Comparison of ENCODE assay signal across 19 cellular contexts in genomic region chr5:65243161-65243560, GRCh38.
DNase-seq lines count a peak whose midpoint lies in the region; ATAC-seq, FAIRE-seq and TF ChIP-seq lines count a peak whose summit lies in the region.
"Had no signal": no experiment of that assay in that cellular context is flagged by ENCODE, and none has a peak within 500 bp of the region (broad histone marks: within the 10 kb centered on the region; RNA-seq: fewer than 3 reads in every experiment).

No MANE protein-coding gene starts in this region.

- DNase-seq in NCI-H1092 treated with DMSO at 0.1 percent for 48 hours (lab: John Stamatoyannopoulos, UW) (peak; percentile 20), NCI-H1092 (lab: John Stamatoyannopoulos, UW) (no peak), DMS53 (lab: John Stamatoyannopoulos, UW) (peak; percentile 80), NCI-H1930 (lab: John Stamatoyannopoulos, UW) (peak; percentile 1 to 25), K562 (ENCODE audit: extremely low read depth in 1 of 4, low spot score in 3 of 4) (no peak), T-helper 9 cell (no peak), T-cell (no peak)
- DNase-seq: Calu3; CD4-positive, CD25-positive, alpha-beta regulatory T cell; DMS 273 treated with DMSO at 0.1 percent for 48 hours; DMS79 treated with DMSO at 0.1 percent for 48 hours; EL; H7 had no signal

- TF ChIP-seq POLR2A in K562 (conservative IDR thresholded peaks at IDR 0.05) = no peak

- H3K36me3 Mint-ChIP-seq in T-cell = no peaks in the 10 kb centered on the region
- H3K36me3 Mint-ChIP-seq: CD4-positive, CD25-positive, alpha-beta regulatory T cell had no signal

- no peaks in the 10 kb centered on the region for H3K9me3 Mint-ChIP-seq in T-cell
- H3K9me3 Mint-ChIP-seq: GM23338 had no signal

- H3K4me1 Mint-ChIP-seq in T-cell = no peaks in the 10 kb centered on the region
- H3K4me1 Mint-ChIP-seq: CD4-positive, CD25-positive, alpha-beta regulatory T cell had no signal

- H3K27me3 ChIP-seq in K562 (ENCODE audit: control insufficient read depth in 2 of 2, insufficient read depth in 2 of 2, low read length in 2 of 2) = no peaks in the 10 kb centered on the region
- H3K27me3 ChIP-seq: BLaER1 treated with 17β-estradiol and CSF1 and Interleukin-3, amounts not matched to agents 10 nM and 100 nM had no signal

- H3K27ac Mint-ChIP-seq in T-cell = no peak overlapping the region
- H3K27ac Mint-ChIP-seq: CD4-positive, CD25-positive, alpha-beta regulatory T cell had no signal

- no peak for TF ChIP-seq RAD21 in K562 (CRISPR knock-in tag; conservative IDR thresholded peaks at IDR 0.05 in 1 of 2, IDR thresholded peaks at IDR 0.05 in 1 of 2)

- WGBS in K562 (ENCODE audit: insufficient coverage, low coverage, missing lambda C conversion rate) = 16% methylated on average over 2 of the region's 2 CpGs

- H2AFZ ChIP-seq in K562 (ENCODE audit: low read depth, low read length) = no peak overlapping the region
- H2AFZ ChIP-seq: GM23338 had no signal

- H3K4me3 ChIP-seq in K562 = no peak overlapping the region
- H3K4me3 ChIP-seq: BLaER1 treated with 17β-estradiol and CSF1 and Interleukin-3, amounts not matched to agents 10 nM and 100 nM; GM23338 had no signal

- no peak for TF ChIP-seq EP300 in K562 (IDR thresholded peaks at IDR 0.05; ENCODE audit: low read length)

- H3K9me3 ChIP-seq in K562 (replicated peaks; ENCODE audit: control insufficient read depth, insufficient read depth, low read depth, low read length) = no peaks in the 10 kb centered on the region
- H3K9me3 ChIP-seq: BLaER1 treated with 17β-estradiol and CSF1 and Interleukin-3, amounts not matched to agents 10 nM and 100 nM had no signal

- ATAC-seq in K562 = no peak
- ATAC-seq in HG03039 (IDR thresholded peaks at IDR 0.05; ENCODE audit: unreplicated experiment) = no peak
- no peak for ATAC-seq in T-cell (replicated peaks in 1 of 4)
- ATAC-seq: GM23338 had no signal

- no peak overlapping the region for H3K27ac ChIP-seq in K562 (ENCODE audit: extremely low read depth, low read depth, low read length)
- H3K27ac ChIP-seq: 22Rv1; BLaER1 treated with 17β-estradiol and CSF1 and Interleukin-3, amounts not matched to agents 10 nM and 100 nM had no signal

- no peaks in the 10 kb centered on the region for H3K36me3 ChIP-seq in K562 (ENCODE audit: control insufficient read depth, insufficient read depth, low read length)
- H3K36me3 ChIP-seq: BLaER1 treated with 17β-estradiol and CSF1 and Interleukin-3, amounts not matched to agents 10 nM and 100 nM had no signal

- no peak overlapping the region for H3K4me2 ChIP-seq in K562 (ENCODE audit: insufficient read depth, low read length)
- H3K4me2 ChIP-seq: BLaER1 treated with 17β-estradiol and CSF1 and Interleukin-3, amounts not matched to agents 10 nM and 100 nM; GM23338 had no signal

- H4K20me1 ChIP-seq in K562 (replicated peaks; ENCODE audit: control insufficient read depth, insufficient read depth, low read length) = no peaks in the 10 kb centered on the region
- H4K20me1 ChIP-seq: BLaER1 treated with 17β-estradiol and CSF1 and Interleukin-3, amounts not matched to agents 10 nM and 100 nM had no signal

- no peak for FAIRE-seq in K562 (lab: Jason Lieb, UNC)
- FAIRE-seq: G401.6, GM12891 had no signal

- no TSS peak for BruUV-seq in K562 (replicated peaks; lab: Mats Ljungman, UMichigan)

- H3K27me3 Mint-ChIP-seq in T-cell = no peaks in the 10 kb centered on the region

- POLR2A ChIA-PET in K562 (lab: Yijun Ruan, JAX) = no interaction called here
- POLR2A ChIA-PET in T-cell (lab: Charles Lee) = interaction anchor here (0.6 to 0.7 kb wide), 2 partner anchors 9 to 328 kb away, joined by 4 read pairs; no protein-coding TSS in a partner anchor

- in situ Hi-C loops in K562 (cut with MboI) = no loop called here

- H3K9ac ChIP-seq in K562 (ENCODE audit: insufficient read depth in 1 of 2, low read depth in 2 of 2, low read length in 2 of 2) = no peak overlapping the region
- H3K9ac ChIP-seq: BLaER1 treated with 17β-estradiol and CSF1 and Interleukin-3, amounts not matched to agents 10 nM and 100 nM had no signal

- H3K9me1 ChIP-seq in K562 (ENCODE audit: control insufficient read depth, insufficient read depth, low read length) = no peaks in the 10 kb centered on the region

- H3K4me3 Mint-ChIP-seq in T-cell = no peak overlapping the region
- H3K4me3 Mint-ChIP-seq: CD4-positive, CD25-positive, alpha-beta regulatory T cell; GM23338 had no signal

- H3K4me1 ChIP-seq in K562 (replicated peaks in 1 of 2; ENCODE audit: control insufficient read depth in 2 of 2, insufficient read depth in 2 of 2, low read length in 2 of 2) = no peaks in the 10 kb centered on the region
- H3K4me1 ChIP-seq: BLaER1 treated with 17β-estradiol and CSF1 and Interleukin-3, amounts not matched to agents 10 nM and 100 nM had no signal

- no peak for TF ChIP-seq CTCF in K562 (IDR thresholded peaks at IDR 0.05 in 2 of 3, conservative IDR thresholded peaks at IDR 0.05 in 1 of 3; ENCODE audit: insufficient read depth in 2 of 3, low read depth in 1 of 3, low read length in 3 of 3)

- H3K79me2 ChIP-seq in K562 (ENCODE audit: control insufficient read depth, insufficient read depth, low read length) = no peaks in the 10 kb centered on the region

- CTCF ChIA-PET in K562 (lab: Yijun Ruan, JAX; ENCODE audit: low intra/inter-chr PET ratio) (no interaction called here), T-cell (lab: Charles Lee) (interaction anchor here (0.6 to 0.7 kb wide), 4 partner anchors 36 to 285 kb away, joined by 3 to 5 read pairs (median 4); no protein-coding TSS in a partner anchor)

- intact Hi-C loops in K562 (cut with micrococcal nuclease) = no loop called here

TF ChIP-seq in K562, 482 proteins besides CTCF, POLR2A, EP300 and RAD21:
- TF ChIP-seq HMGN3 (IDR thresholded peaks at IDR 0.05; ENCODE audit: borderline replicate concordance, extremely low read depth, insufficient read length, low read depth, low read length) (no peak), ZNF316 (IDR thresholded peaks at IDR 0.05) (peak; percentile 74), MAFG (tag; conservative IDR thresholded peaks at IDR 0.05) (peak; percentile 44), C11orf30 (IDR thresholded peaks at IDR 0.05; ENCODE audit: low read depth) (peak; percentile 58; the same call in 1 of the 2 replicates)

Comparison
In these comparisons a context has a peak if more than half of its experiments do, and no peak if none do; other contexts are left out.
1. DNase-seq: peak in NCI-H1092 treated with DMSO at 0.1 percent for 48 hours (single experiment), DMS53 (single experiment) and NCI-H1930 (2 of 2); none in NCI-H1092 (single experiment), K562 (0 of 4), T-helper 9 cell (single experiment) and T-cell (0 of 34).